In genomic region chr1:200288226-200288625, GRCh38 we compare ENCODE assay signal across 27 cellular contexts.
"Had no signal": no experiment of that assay in that cellular context is flagged by ENCODE, and none has a peak within 500 bp of the region (broad histone marks: within the 10 kb centered on the region; RNA-seq: fewer than 3 reads in every experiment).

No MANE protein-coding gene starts in this region.

- H3K9me3 Mint-ChIP-seq: stimulated activated effector memory CD8-positive, alpha-beta T cell treated with anti-CD3 and anti-CD28 coated beads, Interleukin-12 subunit alpha, Interleukin-12 subunit beta, amount 100 ng/mL, for 72 hours; stimulated activated naive CD8-positive, alpha-beta T cell treated with anti-CD3 and anti-CD28 coated beads, Interleukin-15, amount 100 ng/mL, for 72 hours; stimulated activated naive CD8-positive, alpha-beta T cell treated with anti-CD3 and anti-CD28 coated beads, Interleukin-15, Interleukin-2, amounts not matched to agents 100 ng/mL and 50 ng/mL, for 24 hours; type B pancreatic cell had no signal

- H3K9me3 ChIP-seq: stomach, suprapubic skin, testis, thoracic aorta, thyroid gland, tibial artery, tibial nerve, transverse colon, upper lobe of left lung, upper lobe of right lung, uterus, vagina had no signal

- H3K4me1 ChIP-seq: stomach, suprapubic skin, testis, thyroid gland, tibial artery, tibial nerve, transverse colon, upper lobe of left lung, upper lobe of right lung, uterus, vagina had no signal

- DNase-seq: stimulated activated CD4-positive, alpha-beta T cell treated with anti-CD3 and anti-CD28 coated beads, Interleukin-2, amount 100 ng/mL, for 48 hours; stimulated activated CD4-positive, alpha-beta T cell treated with anti-CD3 and anti-CD28 coated beads, Interleukin-4, amount 100 ng/mL, for 1 hour; stimulated activated CD4-positive, alpha-beta T cell treated with anti-CD3 and anti-CD28 coated beads, Interleukin-4, amount 100 ng/mL, for 24 hours; stimulated activated CD4-positive, alpha-beta T cell treated with anti-CD3 and anti-CD28 coated beads, Interleukin-4, amount 100 ng/mL, for 4 hours; stimulated activated CD8-positive, alpha-beta memory T cell treated with anti-CD3 and anti-CD28 coated beads, Interleukin-4, amount 100 ng/mL, for 48 hours; stimulated activated naive B cell treated with anti-CD40 and anti-IgM and Interleukin-4, amounts not matched to agents 10 μg/mL and 1 μg/mL and 100 μg/mL, for 72 hours; stimulated activated naive CD4-positive, alpha-beta T cell; stimulated activated naive CD4-positive, alpha-beta T cell treated with Interleukin-2 at 50 U/mL for 16 hours; stimulated activated naive CD8-positive, alpha-beta T cell treated with anti-CD3 and anti-CD28 coated beads, Interleukin-15, amount 100 ng/mL, for 72 hours; stimulated activated naive CD8-positive, alpha-beta T cell treated with anti-CD3 and anti-CD28 coated beads, Interleukin-15, Interleukin-2, amounts not matched to agents 100 U/mL and 50 U/mL, for 24 hours; stomach; substantia nigra; testis; thyroid gland; tibial artery; transverse colon; upper lobe of left lung; upper lobe of right lung; uterus had no signal

- H3K4me3 Mint-ChIP-seq: stimulated activated effector memory CD8-positive, alpha-beta T cell treated with anti-CD3 and anti-CD28 coated beads, Interleukin-12 subunit alpha, Interleukin-12 subunit beta, amount 100 ng/mL, for 72 hours; stimulated activated memory B cell treated with anti-CD40 and anti-IgM and Interleukin-4, amounts not matched to agents 10 μg/mL and 1 μg/mL and 100 μg/mL, for 72 hours; stimulated activated naive B cell treated with anti-CD40 and anti-IgM and Interleukin-4, amounts not matched to agents 10 μg/mL and 1 μg/mL and 100 μg/mL, for 72 hours; stimulated activated naive CD8-positive, alpha-beta T cell treated with anti-CD3 and anti-CD28 coated beads, Interleukin-15, amount 100 ng/mL, for 72 hours; stimulated activated naive CD8-positive, alpha-beta T cell treated with anti-CD3 and anti-CD28 coated beads, Interleukin-15, Interleukin-2, amounts not matched to agents 100 ng/mL and 50 ng/mL, for 24 hours; type B pancreatic cell had no signal

- H3K36me3 ChIP-seq: stomach, suprapubic skin, thoracic aorta, thyroid gland, tibial artery, tibial nerve, transverse colon, upper lobe of left lung, upper lobe of right lung, uterus, vagina had no signal

- H3K27ac Mint-ChIP-seq: stimulated activated effector memory CD8-positive, alpha-beta T cell treated with anti-CD3 and anti-CD28 coated beads, Interleukin-12 subunit alpha, Interleukin-12 subunit beta, amount 100 ng/mL, for 72 hours; stimulated activated memory B cell treated with anti-CD40 and anti-IgM and Interleukin-4, amounts not matched to agents 10 μg/mL and 1 μg/mL and 100 μg/mL, for 72 hours; stimulated activated naive B cell treated with anti-CD40 and anti-IgM and Interleukin-4, amounts not matched to agents 10 μg/mL and 1 μg/mL and 100 μg/mL, for 72 hours; stimulated activated naive CD8-positive, alpha-beta T cell treated with anti-CD3 and anti-CD28 coated beads, Interleukin-15, amount 100 ng/mL, for 72 hours; stimulated activated naive CD8-positive, alpha-beta T cell treated with anti-CD3 and anti-CD28 coated beads, Interleukin-15, Interleukin-2, amounts not matched to agents 100 ng/mL and 50 ng/mL, for 24 hours; type B pancreatic cell had no signal

- H3K4me3 ChIP-seq: stomach, suprapubic skin, testis, thoracic aorta, thyroid gland, tibial artery, tibial nerve, transverse colon, upper lobe of left lung, upper lobe of right lung, uterus, vagina had no signal

- H3K4me1 Mint-ChIP-seq: stimulated activated effector memory CD8-positive, alpha-beta T cell treated with anti-CD3 and anti-CD28 coated beads, Interleukin-12 subunit alpha, Interleukin-12 subunit beta, amount 100 ng/mL, for 72 hours; stimulated activated naive CD8-positive, alpha-beta T cell treated with anti-CD3 and anti-CD28 coated beads, Interleukin-15, amount 100 ng/mL, for 72 hours had no signal

- H3K27me3 Mint-ChIP-seq: stimulated activated memory B cell treated with anti-CD40 and anti-IgM and Interleukin-4, amounts not matched to agents 10 μg/mL and 1 μg/mL and 100 μg/mL, for 72 hours; stimulated activated naive B cell treated with anti-CD40 and anti-IgM and Interleukin-4, amounts not matched to agents 10 μg/mL and 1 μg/mL and 100 μg/mL, for 72 hours; stimulated activated naive CD8-positive, alpha-beta T cell treated with anti-CD3 and anti-CD28 coated beads, Interleukin-15, amount 100 ng/mL, for 72 hours; stimulated activated naive CD8-positive, alpha-beta T cell treated with anti-CD3 and anti-CD28 coated beads, Interleukin-15, Interleukin-2, amounts not matched to agents 100 ng/mL and 50 ng/mL, for 24 hours; type B pancreatic cell had no signal

- ATAC-seq: stimulated activated effector memory CD8-positive, alpha-beta T cell treated with anti-CD3 and anti-CD28 coated beads, Interleukin-12 subunit alpha, Interleukin-12 subunit beta, amount 100 ng/mL, for 72 hours; stimulated activated memory B cell treated with anti-CD40 and anti-IgM and Interleukin-4, amounts not matched to agents 10 μg/mL and 1 μg/mL and 100 μg/mL, for 72 hours; stimulated activated naive B cell treated with anti-CD40 and anti-IgM and Interleukin-4, amounts not matched to agents 10 μg/mL and 1 μg/mL and 100 μg/mL, for 72 hours; stimulated activated naive CD8-positive, alpha-beta T cell treated with anti-CD3 and anti-CD28 coated beads, Interleukin-15, amount 100 ng/mL, for 72 hours; stimulated activated naive CD8-positive, alpha-beta T cell treated with anti-CD3 and anti-CD28 coated beads, Interleukin-15, Interleukin-2, amounts not matched to agents 100 U/mL and 50 U/mL, for 24 hours; upper lobe of right lung had no signal

- H3K27me3 ChIP-seq: stomach, suprapubic skin, testis, thyroid gland, tibial artery, tibial nerve, transverse colon, upper lobe of left lung, upper lobe of right lung, uterus, vagina had no signal

- H3K27ac ChIP-seq: stomach, suprapubic skin, testis, thoracic aorta, thyroid gland, tibial artery, tibial nerve, transverse colon, upper lobe of left lung, upper lobe of right lung, uterus, vagina had no signal

- H3K36me3 Mint-ChIP-seq: stimulated activated effector memory CD8-positive, alpha-beta T cell treated with anti-CD3 and anti-CD28 coated beads, Interleukin-12 subunit alpha, Interleukin-12 subunit beta, amount 100 ng/mL, for 72 hours; stimulated activated memory B cell treated with anti-CD40 and anti-IgM and Interleukin-4, amounts not matched to agents 10 μg/mL and 1 μg/mL and 100 μg/mL, for 72 hours; stimulated activated naive B cell treated with anti-CD40 and anti-IgM and Interleukin-4, amounts not matched to agents 10 μg/mL and 1 μg/mL and 100 μg/mL, for 72 hours; type B pancreatic cell had no signal
